17 cellular contexts compared by ENCODE assay signal in genomic region chr14:54837508-54838149, GRCh38.
A peak's percentile ranks its signal among the peaks of the same experiment; 100 is the strongest.
DNase-seq lines count a peak whose midpoint lies in the region; ATAC-seq, FAIRE-seq and TF ChIP-seq lines count a peak whose summit lies in the region.
"Had no signal": no experiment of that assay in that cellular context is flagged by ENCODE, and none has a peak within 500 bp of the region (broad histone marks: within the 10 kb centered on the region; RNA-seq: fewer than 3 reads in every experiment).

No MANE protein-coding gene starts in this region.

- TF ChIP-seq RAD21 in HepG2 (CRISPR knock-in tag; IDR thresholded peaks at IDR 0.05): no peak

- no peak overlapping the region for H2AFZ ChIP-seq in Karpas-422 (ENCODE audit: low read length)
- H2AFZ ChIP-seq in HepG2 (ENCODE audit: low read length): no peak overlapping the region
- H2AFZ ChIP-seq: GM23248 had no signal

- no TSS peak for BruUV-seq in HepG2 (replicated peaks; lab: Mats Ljungman, UMichigan)

- intact Hi-C loops in HepG2 (cut with micrococcal nuclease; ENCODE audit: unreplicated experiment): loop anchor here (5.0 kb wide), 1 partner anchor 65 kb away; the partner anchor contains the start of gene GCH1

- 0 out of 4 replicates have a peak, but pooled peaks of 1 of the 2 experiments have one; percentile 30 for TF ChIP-seq POLR2A in HepG2 (IDR thresholded peaks at IDR 0.05; ENCODE audit: insufficient read depth in 1 of 2, low read depth in 2 of 2, low read length in 2 of 2)

- peaks cover 67% of the 10 kb centered on the region for H3K36me3 ChIP-seq in Karpas-422 (ENCODE audit: insufficient read depth, low read length)
- peaks cover 0 to 4% of the 10 kb centered on the region in 2 experiments; a peak in 2 of 5 replicates for H3K36me3 ChIP-seq in HepG2 (replicated peaks in 1 of 2; ENCODE audit: control insufficient read depth in 1 of 2, insufficient read depth in 2 of 2, low read length in 2 of 2)
- peaks cover 0 to 5% of the 10 kb centered on the region in 2 donors for H3K36me3 ChIP-seq in small intestine (ENCODE audit: control insufficient read depth in 2 of 2, insufficient read depth in 2 of 2, low read length in 2 of 2)
- H3K36me3 ChIP-seq in HAP-1 (replicated peaks): no peaks in the 10 kb centered on the region

- H4K20me1 ChIP-seq in Karpas-422 (ENCODE audit: insufficient read depth, low read depth, low read length) (no peaks in the 10 kb centered on the region), HepG2 (ENCODE audit: insufficient read depth, low read length) (no peaks in the 10 kb centered on the region)

- no peaks in the 10 kb centered on the region for H3K9me3 ChIP-seq in Karpas-422 (ENCODE audit: low read length)
- no peaks in the 10 kb centered on the region for H3K9me3 ChIP-seq in HepG2 (ENCODE audit: low read length)
- H3K9me3 ChIP-seq in small intestine (ENCODE audit: control insufficient read depth, low read depth): no peaks in the 10 kb centered on the region
- no peaks in the 10 kb centered on the region for H3K9me3 ChIP-seq in HAP-1
- H3K9me3 ChIP-seq: A549 had no signal

- DNase-seq in HuH-7 (ENCODE audit: low spot score) (peak; percentile 35), Karpas-422 (no peak), HepG2 (ENCODE audit: low spot score) (peak; percentile 93), small intestine (peak; percentile 74), superior temporal gyrus (ENCODE audit: extremely low spot score) (no peak), HAP-1 (ENCODE audit: low spot score in 2 of 2) (no peak)
- DNase-seq: CD8-positive, alpha-beta T cell; COR-L47; DND-41; GDM1; GM23248; KBM-7 had no signal

- TF ChIP-seq EP300 in HepG2 (IDR thresholded peaks at IDR 0.05; ENCODE audit: low read depth in 2 of 2, low read length in 2 of 2): peak in 1 of 2 experiments; percentile 89; a peak in 3 of 4 replicates
- TF ChIP-seq EP300 in HepG2 (CRISPR knock-in tag; IDR thresholded peaks at IDR 0.05; ENCODE audit: borderline replicate concordance): peak; percentile 70

- H3K27me3 ChIP-seq in Karpas-422 (ENCODE audit: low read length) (no peaks in the 10 kb centered on the region), HepG2 (ENCODE audit: control insufficient read depth in 1 of 2, insufficient read depth in 2 of 2, low read length in 2 of 2) (no peaks in the 10 kb centered on the region), small intestine (ENCODE audit: control insufficient read depth in 2 of 2, insufficient read depth in 2 of 2, low read length in 2 of 2) (no peaks in the 10 kb centered on the region), HAP-1 (ENCODE audit: low read depth) (0 out of 2 replicates have a peak, but pooled peaks cover 1% of the 10 kb centered on the region)

- H3K9me2 ChIP-seq in Karpas-422 (replicated peaks; ENCODE audit: insufficient read depth, low read length): no peaks in the 10 kb centered on the region

- CTCF ChIA-PET in HepG2 (lab: Yijun Ruan, JAX; ENCODE audit: low intra/inter-chr PET ratio, low total read pairs): no interaction called here

- H3K4me2 ChIP-seq in Karpas-422 (ENCODE audit: low read depth, low read length, poor library complexity, severe bottlenecking) (no peak overlapping the region), HepG2 (ENCODE audit: low read depth, low read length) (peak overlapping the region; percentile 45)
- H3K4me2 ChIP-seq: A549 had no signal

- POLR2A ChIA-PET in HepG2 (lab: Yijun Ruan, JAX): interaction anchor here (0.6 to 1.1 kb wide), 7 partner anchors 11 to 272 kb away, joined by 3 to 6 read pairs (median 4); partner anchors contain the start of genes GCH1 and MAPK1IP1L

- in situ Hi-C loops in HepG2 (cut with HindIII; ENCODE audit: extremely low pct_ligation_motif_present, low pct_unique_long_range_greater_than_20kb) (no loop called here), HAP-1 (cut with MboI; ENCODE audit: low sequenced_read_pairs) (no loop called here)

- H3K4me3 ChIP-seq in Karpas-422 (ENCODE audit: low read length) (no peak overlapping the region), HepG2 (replicated peaks in 1 of 3; ENCODE audit: insufficient read depth in 1 of 3, low read depth in 2 of 3, low read length in 3 of 3) (peak overlapping the region in 1 of 3 experiments; percentile 11; a peak in 1 of 6 replicates), small intestine (ENCODE audit: low read depth in 1 of 2, low read length in 2 of 2) (no peak overlapping the region), HAP-1 (no peak overlapping the region)
- H3K4me3 ChIP-seq: A549, GM23248 had no signal

- 0% methylated on average over 2 of the region's 2 CpGs for WGBS in HepG2 (ENCODE audit: low lambda C conversion rate)
- 71 to 80% (median 79%) methylated on average over 2 of the region's 2 CpGs for whole genome bisulfite sequencing in small intestine, 3 donors

- H3K79me2 ChIP-seq in Karpas-422 (ENCODE audit: low read length) (0 out of 2 replicates have a peak, but pooled peaks cover 8% of the 10 kb centered on the region), HepG2 (ENCODE audit: insufficient read depth, low read length) (no peaks in the 10 kb centered on the region)

- H3K9ac ChIP-seq in Karpas-422 (ENCODE audit: low read length): no peak overlapping the region
- H3K9ac ChIP-seq in HepG2 (ENCODE audit: insufficient read depth, low read depth, low read length): no peak overlapping the region
- H3K9ac ChIP-seq: GM23248 had no signal

- FAIRE-seq in HepG2 (lab: Jason Lieb, UNC): peak; percentile 99
- no peak for FAIRE-seq in small intestine (lab: Jason Lieb, UNC)
- FAIRE-seq: A549, GM12892, GM19239, H54 had no signal

- peaks cover 33% of the 10 kb centered on the region for H3K4me1 ChIP-seq in Karpas-422 (ENCODE audit: low read length)
- H3K4me1 ChIP-seq in HepG2 (ENCODE audit: insufficient read depth, low read length): peaks cover 68% of the 10 kb centered on the region
- H3K4me1 ChIP-seq in small intestine (ENCODE audit: control insufficient read depth in 2 of 2, insufficient read depth in 1 of 2, low read depth in 1 of 2, low read length in 1 of 2): peaks cover 0 to 2% of the 10 kb centered on the region in 2 donors
- no peaks in the 10 kb centered on the region for H3K4me1 ChIP-seq in HAP-1
- H3K4me1 ChIP-seq: A549 had no signal

- no peak for TF ChIP-seq CTCF in HepG2 (CRISPR knock-in tag; IDR thresholded peaks at IDR 0.05)

- H3K27ac ChIP-seq in Karpas-422 (ENCODE audit: low read length) (peak overlapping the region; percentile 43), HepG2 (ENCODE audit: extremely low read length, insufficient read depth, low read length) (peak overlapping the region; percentile 75), small intestine (ENCODE audit: low read depth in 1 of 2, low read length in 1 of 2) (no peak overlapping the region)
- H3K27ac ChIP-seq: A549, GM23248 had no signal

- ATAC-seq in HepG2: peak; percentile 96
- ATAC-seq in GM19395 (IDR thresholded peaks at IDR 0.05; ENCODE audit: unreplicated experiment): no peak
- ATAC-seq: A549; CD8-positive, alpha-beta T cell had no signal

TF ChIP-seq in HepG2, 621 proteins besides CTCF, POLR2A, EP300 and RAD21 (continues in another document):
- TF ChIP-seq ZNF652 (CRISPR knock-in tag; IDR thresholded peaks at IDR 0.05; ENCODE audit: borderline replicate concordance, low read depth): peak; percentile 76; the same call in 1 of the 2 replicates
- peak; percentile 67; the same call in 1 of the 2 replicates for TF ChIP-seq ZFP1 (CRISPR knock-in tag; IDR thresholded peaks at IDR 0.05)
- peak; percentile 25; the same call in 1 of the 2 replicates for TF ChIP-seq MTA1 (CRISPR knock-in tag; IDR thresholded peaks at IDR 0.05; ENCODE audit: borderline replicate concordance)
- peak; percentile 83 for TF ChIP-seq NCOA2 (CRISPR knock-in tag; IDR thresholded peaks at IDR 0.05)
- 0 out of 2 replicates have a peak, but pooled peaks have one; percentile 43 for TF ChIP-seq MXD4 (CRISPR knock-in tag; IDR thresholded peaks at IDR 0.05)
- TF ChIP-seq SAP130 (CRISPR knock-in tag; IDR thresholded peaks at IDR 0.05; ENCODE audit: low read depth): peak; percentile 84
- no peak for TF ChIP-seq ZFP82 (CRISPR knock-in tag; IDR thresholded peaks at IDR 0.05; ENCODE audit: borderline replicate concordance)
- peak; percentile 91 for TF ChIP-seq IKZF5 (CRISPR knock-in tag; IDR thresholded peaks at IDR 0.05)
- TF ChIP-seq ZEB1 (IDR thresholded peaks at IDR 0.05; ENCODE audit: insufficient replicate concordance, low read depth): peak; percentile 87
- peak; percentile 32; the same call in 1 of the 2 replicates for TF ChIP-seq ZFX (CRISPR knock-in tag; IDR thresholded peaks at IDR 0.05; ENCODE audit: low read depth)
- TF ChIP-seq ATF7 (IDR thresholded peaks at IDR 0.05): no peak
- 0 out of 2 replicates have a peak, but pooled peaks have one; percentile 58 for TF ChIP-seq ATF7 (CRISPR knock-in tag; IDR thresholded peaks at IDR 0.05)
- TF ChIP-seq CAMTA2 (CRISPR knock-in tag; IDR thresholded peaks at IDR 0.05; ENCODE audit: borderline replicate concordance): no peak

Comparison
In these comparisons a context has a peak if more than half of its experiments do, and no peak if none do; other contexts are left out.
1. DNase-seq: peak in HuH-7 (single experiment), HepG2 (single experiment) and small intestine (single experiment); none in Karpas-422 (single experiment), superior temporal gyrus (single experiment) and HAP-1 (0 of 2).
2. H3K27ac ChIP-seq: peak in Karpas-422 (single experiment) and HepG2 (single experiment); none in small intestine (0 of 2).